1 cellular context compared by ENCODE assay signal in the genomic region with DNA sequence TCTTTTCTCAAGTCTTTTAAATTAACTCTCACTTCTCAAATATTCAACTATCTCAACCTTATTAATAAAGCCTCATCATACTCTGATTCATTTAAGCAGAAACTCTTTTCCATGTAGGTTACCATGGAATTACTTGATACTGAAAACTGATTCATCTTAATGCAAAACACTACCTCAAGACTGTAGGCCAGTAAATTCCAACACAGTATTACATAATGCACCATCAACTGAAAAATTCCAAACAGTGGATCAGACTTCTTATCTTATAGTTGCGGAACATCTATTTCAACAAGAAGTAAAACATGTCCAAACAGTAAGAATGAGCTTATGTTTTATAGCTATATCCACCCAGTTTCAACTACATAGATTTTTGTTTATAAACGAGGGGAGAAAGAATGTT.
TF ChIP-seq lines count a peak whose summit lies in the region.

No MANE protein-coding gene starts in this region.

TF ChIP-seq in IMR-90, 13 proteins besides CTCF, POLR2A, EP300 and RAD21:
- no peak for TF ChIP-seq MAZ (IDR thresholded peaks at IDR 0.05; ENCODE audit: borderline replicate concordance, low read depth, low read length)
- TF ChIP-seq CEBPB (IDR thresholded peaks at IDR 0.05; ENCODE audit: low read depth, low read length): peak; percentile 89
